Comparison of ENCODE assay signal across 23 cellular contexts in genomic region chr2:153311432-153311831, GRCh38.
"Had no signal": no experiment of that assay in that cellular context is flagged by ENCODE, and none has a peak within 500 bp of the region (broad histone marks: within the 10 kb centered on the region; RNA-seq: fewer than 3 reads in every experiment).

No MANE protein-coding gene starts in this region.

- FAIRE-seq: astrocyte, endothelial cell of umbilical vein had no signal

- H3K4me3 ChIP-seq: esophagus squamous epithelium, lower lobe of right lung, tibial artery had no signal

- ATAC-seq: activated T-cell treated with anti-CD3 and anti-CD28 coated beads, Interleukin-2, amount 50 U/mL, for 72 hours; left colon; lower lobe of right lung; natural killer cell had no signal

- H3K4me1 ChIP-seq: esophagus squamous epithelium, lower lobe of right lung, tibial artery had no signal

- H3K9me3 ChIP-seq: esophagus squamous epithelium, lower lobe of right lung, tibial artery had no signal

- H3K36me3 ChIP-seq: esophagus squamous epithelium, lower lobe of right lung, tibial artery had no signal

- H3K27me3 ChIP-seq: esophagus squamous epithelium, tibial artery had no signal

- DNase-seq: activated CD4-positive, alpha-beta T cell treated with anti-CD3 and anti-CD28 coated beads for 1 hour; activated CD8-positive, alpha-beta memory T cell treated with anti-CD3 and anti-CD28 coated beads for 24 hours; activated CD8-positive, alpha-beta memory T cell treated with anti-CD3 and anti-CD28 coated beads, Interleukin-2, amount 50 U/mL, for 48 hours; activated gamma-delta T cell; activated T-cell treated with anti-CD3 and anti-CD28 coated beads, Interleukin-2, amount 50 U/mL, for 72 hours; dermis blood vessel endothelial cell; effector memory CD4-positive, alpha-beta T cell; esophagus squamous epithelium; glutamatergic neuron; hippocampal formation; islet precursor cell; lower lobe of right lung; natural killer cell; retina; stimulated activated CD4-positive, alpha-beta T cell treated with anti-CD3 and anti-CD28 coated beads, Interleukin-12 subunit alpha, Interleukin-12 subunit beta, amount 100 ng/mL, for 4 hours; stimulated activated CD4-positive, alpha-beta T cell treated with anti-CD3 and anti-CD28 coated beads, Interleukin-1b, Interleukin-23, amount 100 ng/mL, for 48 hours; stimulated activated CD8-positive, alpha-beta memory T cell treated with anti-CD3 and anti-CD28 coated beads, Interleukin-4, amount 100 ng/mL, for 48 hours; stimulated activated naive CD4-positive, alpha-beta T cell treated with Interleukin-2 at 50 U/mL for 16 hours; tibial artery had no signal

- H3K27ac ChIP-seq: esophagus squamous epithelium, lower lobe of right lung, tibial artery, VCaP had no signal
